ENCODE assay signal across 8 cellular contexts in genomic region chr20:21808863-21809664, GRCh38.
DNase-seq lines count a peak whose midpoint lies in the region; ATAC-seq and TF ChIP-seq lines count a peak whose summit lies in the region.

No MANE protein-coding gene starts in this region.

- no peak overlapping the region for H3K18ac ChIP-seq in mesenchymal stem cell (ENCODE audit: low read depth in 1 of 2, low read length in 2 of 2)

- no peak overlapping the region for H4K91ac ChIP-seq in mesenchymal stem cell (ENCODE audit: low read length)

- H3K79me1 ChIP-seq in mesenchymal stem cell (replicated peaks; ENCODE audit: low read length, poor library complexity, severe bottlenecking), result no peaks in the 10 kb centered on the region

- H2AFZ ChIP-seq in mesenchymal stem cell (ENCODE audit: low read depth, low read length), result no peak overlapping the region

- H3K4me3 ChIP-seq in NT2/D1 (ENCODE audit: insufficient read length, low read depth), result no peak overlapping the region
- no peak overlapping the region for H3K4me3 ChIP-seq in astrocyte of the spinal cord (ENCODE audit: low read depth, low read length)
- H3K4me3 ChIP-seq in lung, result no peak overlapping the region
- H3K4me3 ChIP-seq in mesenchymal stem cell (ENCODE audit: insufficient read depth in 1 of 2, low read depth in 1 of 2, low read length in 2 of 2), result no peak overlapping the region

- H3K27me3 ChIP-seq in NT2/D1 (ENCODE audit: insufficient read depth, insufficient read length) (no peaks in the 10 kb centered on the region), lung (ENCODE audit: control insufficient read depth, insufficient read depth) (no peaks in the 10 kb centered on the region), mesenchymal stem cell (ENCODE audit: control insufficient read depth in 1 of 2, insufficient read depth in 1 of 2, low read length in 2 of 2) (peaks cover 0 to 37% of the 10 kb centered on the region in 2 experiments)

- no peak overlapping the region for H2BK15ac ChIP-seq in mesenchymal stem cell (ENCODE audit: low read depth, poor library complexity, severe bottlenecking)

- H2BK12ac ChIP-seq in mesenchymal stem cell (ENCODE audit: low read length in 2 of 2), result no peak overlapping the region

- H3K4me1 ChIP-seq in NT2/D1 (ENCODE audit: insufficient read depth, insufficient read length), result no peaks in the 10 kb centered on the region
- H3K4me1 ChIP-seq in lung (ENCODE audit: control insufficient read depth in 2 of 2, insufficient read depth in 2 of 2, low read length in 2 of 2), result no peaks in the 10 kb centered on the region
- H3K4me1 ChIP-seq in mesenchymal stem cell (ENCODE audit: control insufficient read depth, insufficient read depth, low read depth, low read length), result no peaks in the 10 kb centered on the region

- TF ChIP-seq CTCF in astrocyte of the spinal cord (IDR thresholded peaks at IDR 0.05; ENCODE audit: low read depth, low read length), result peak; percentile 40
- peak; percentile 22 for TF ChIP-seq CTCF in lung (IDR thresholded peaks at IDR 0.05; ENCODE audit: control extremely low read depth, extremely low read depth)

- DNase-seq in activated gamma-delta T cell treated with Interleukin-2 at 50 U/mL for 16 hours, result peak; percentile 11
- DNase-seq in activated gamma-delta T cell (lab: John Stamatoyannopoulos, UW), result no peak
- DNase-seq in NT2/D1 (ENCODE audit: low read depth, low spot score), result peak; percentile 35
- no peak for DNase-seq in astrocyte of the spinal cord (ENCODE audit: low read depth, low spot score)
- DNase-seq in lung (ENCODE audit: low spot score), result no peak
- DNase-seq in superior temporal gyrus (ENCODE audit: extremely low spot score), result peak; percentile 19
- DNase-seq in mesenchymal stem cell, result no peak

- H3K9me3 ChIP-seq in NT2/D1 (ENCODE audit: insufficient read depth, low read length), result no peaks in the 10 kb centered on the region
- peaks cover 0 to 7% of the 10 kb centered on the region in 2 donors for H3K9me3 ChIP-seq in lung (ENCODE audit: control insufficient read depth in 2 of 2, insufficient read depth in 1 of 2, low read length in 1 of 2)
- no peaks in the 10 kb centered on the region for H3K9me3 ChIP-seq in mesenchymal stem cell (ENCODE audit: control insufficient read depth, low read length)

- H2BK5ac ChIP-seq in mesenchymal stem cell (ENCODE audit: low read depth, low read length, poor library complexity, severe bottlenecking), result no peak overlapping the region

- in situ Hi-C loops in astrocyte of the spinal cord (cut with HindIII; ENCODE audit: low sequenced_read_pairs), result no loop called here

- H3K23ac ChIP-seq in mesenchymal stem cell (ENCODE audit: low read length in 2 of 2), result no peak overlapping the region

- no peak overlapping the region for H2AK5ac ChIP-seq in mesenchymal stem cell (ENCODE audit: low read length, severe bottlenecking)

- H3K36me3 ChIP-seq in NT2/D1 (ENCODE audit: insufficient read depth, insufficient read length, low read length) (no peaks in the 10 kb centered on the region), lung (ENCODE audit: control insufficient read depth in 2 of 2, insufficient read depth in 2 of 2, low read length in 2 of 2) (no peaks in the 10 kb centered on the region), mesenchymal stem cell (ENCODE audit: control insufficient read depth in 1 of 2, insufficient read depth in 2 of 2, low read depth in 1 of 2, low read length in 2 of 2) (no peaks in the 10 kb centered on the region)

- no peak overlapping the region for H3K14ac ChIP-seq in mesenchymal stem cell (ENCODE audit: low read length in 2 of 2)

- H4K8ac ChIP-seq in mesenchymal stem cell (ENCODE audit: low read length), result no peak overlapping the region

- WGBS in lung, 2 donors, result 44 to 49% methylated on average over 31 of the region's 31 CpGs
- WGBS in mesenchymal stem cell, result 47% methylated on average over 31 of the region's 31 CpGs

- H3K9ac ChIP-seq in NT2/D1 (ENCODE audit: insufficient read length, low read depth) (no peak overlapping the region), mesenchymal stem cell (ENCODE audit: low read length) (no peak overlapping the region)

- no peak overlapping the region for H3K4ac ChIP-seq in mesenchymal stem cell (ENCODE audit: low read depth in 1 of 2, low read length in 2 of 2)

- no peak overlapping the region for H3K27ac ChIP-seq in lung (ENCODE audit: low read depth in 1 of 2, low read length in 1 of 2)
- H3K27ac ChIP-seq in mesenchymal stem cell (ENCODE audit: low read length, poor library complexity, severe bottlenecking), result no peak overlapping the region

- no peak overlapping the region for H3K4me2 ChIP-seq in mesenchymal stem cell (ENCODE audit: low read length, poor library complexity, severe bottlenecking)

- no peak overlapping the region for H2BK120ac ChIP-seq in mesenchymal stem cell (ENCODE audit: low read depth, low read length)

- ATAC-seq in lung (ENCODE audit: insufficient read depth, low FRiP score), result no peak
- no peak for ATAC-seq in HG03139 (IDR thresholded peaks at IDR 0.05; ENCODE audit: unreplicated experiment)

Comparison
In these comparisons a context has a peak if more than half of its experiments do, and no peak if none do; other contexts are left out.
1. DNase-seq: peak in activated gamma-delta T cell treated with Interleukin-2 at 50 U/mL for 16 hours (single experiment), NT2/D1 (single experiment) and superior temporal gyrus (single experiment); none in activated gamma-delta T cell (single experiment), astrocyte of the spinal cord (single experiment), lung (single experiment) and mesenchymal stem cell (single experiment).